1 cellular context compared by ENCODE assay signal in genomic region chr7:70569335-70569819, GRCh38.
TF ChIP-seq lines count a peak whose summit lies in the region.

No MANE protein-coding gene starts in this region.

TF ChIP-seq in WTC11, 78 proteins besides CTCF, POLR2A, EP300 and RAD21 (continued from another document):
- no peak for TF ChIP-seq ZBTB43 (CRISPR knock-in tag; IDR thresholded peaks at IDR 0.05)
